ENCODE assay signal across 11 cellular contexts in genomic region chr2:160822006-160822405, GRCh38.
"Had no signal": no experiment of that assay in that cellular context is flagged by ENCODE, and none has a peak within 500 bp of the region (broad histone marks: within the 10 kb centered on the region; RNA-seq: fewer than 3 reads in every experiment).

No MANE protein-coding gene starts in this region.

- H3K9me3 ChIP-seq: HAP-1 had no signal

- H2AFZ ChIP-seq: GM23248, GM23338 had no signal

- DNase-seq: GM23248, GOT3, H7, H9, HCEC 1CT, HFFc6 had no signal

- ATAC-seq: GM23338, HCT116 had no signal

- FAIRE-seq: H1, H54 had no signal

- H3K4me2 ChIP-seq: GM23338 had no signal

- H3K4me1 ChIP-seq: HAP-1 had no signal

- H3K4me3 ChIP-seq: GM23248, GM23338, HAP-1 had no signal

- H3K27ac ChIP-seq: GM23248 had no signal

- H3K9ac ChIP-seq: GM23248 had no signal

- H3K36me3 ChIP-seq: HAP-1 had no signal
